8 cellular contexts compared by ENCODE assay signal in the genomic region with DNA sequence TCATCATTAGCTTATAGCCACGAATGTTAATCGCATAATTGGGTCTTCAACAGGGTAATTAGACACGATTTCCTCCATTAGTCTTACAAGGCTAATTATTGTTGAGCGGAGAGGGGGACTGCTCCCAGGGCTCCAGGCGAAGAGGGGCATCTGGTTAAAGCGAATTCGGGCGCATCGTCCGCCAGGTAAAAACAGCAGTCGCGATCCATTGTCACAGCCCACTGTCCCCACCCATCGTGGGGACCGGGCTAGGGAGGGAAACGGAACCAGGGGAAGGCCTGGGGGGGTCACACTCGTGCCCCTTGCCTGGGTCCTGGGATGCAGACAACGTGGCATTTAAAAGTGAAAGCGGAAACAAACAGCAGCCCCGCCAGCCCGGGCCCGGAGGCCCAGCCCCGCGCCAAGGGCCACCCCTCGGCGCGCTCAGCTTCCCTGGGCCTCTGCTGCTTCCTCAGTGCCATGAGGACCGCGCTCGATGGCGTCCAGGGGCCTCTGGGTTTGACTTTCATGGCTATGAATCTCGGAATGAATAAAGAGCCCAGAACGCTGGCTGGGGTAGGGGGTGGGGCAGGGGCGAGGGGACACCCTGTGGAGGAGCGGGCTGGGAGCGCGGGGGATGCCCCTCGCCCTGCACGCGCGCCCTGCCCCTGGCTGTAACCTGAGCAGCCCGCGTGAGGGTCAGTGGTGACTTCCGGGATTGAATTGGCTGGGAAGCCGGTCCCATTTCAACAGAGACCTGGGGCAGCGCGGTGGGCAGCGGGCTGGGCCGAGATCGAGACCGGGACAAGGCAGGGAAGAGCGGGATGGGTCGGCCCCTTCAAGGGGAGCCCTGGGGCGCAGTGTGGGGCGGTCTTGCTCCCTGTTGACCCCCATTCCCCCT.
DNase-seq lines count a peak whose midpoint lies in the region; ATAC-seq and TF ChIP-seq lines count a peak whose summit lies in the region.

No MANE protein-coding gene starts in this region.

- POLR2A ChIA-PET in T-cell (lab: Charles Lee) = interaction anchor here in 1 of 2 donors (0.8 kb wide), 1 partner anchor 1536 kb away, joined by 4 read pairs; no protein-coding TSS in a partner anchor

- peak overlapping the region; percentile 67 to 88 for H3K4me3 ChIP-seq in ascending aorta
- H3K4me3 ChIP-seq in aorta (ENCODE audit: low read length in 2 of 2) = peak overlapping the region; percentile 90 to 93

- DNase-seq in 8988T = peak; percentile 44
- DNase-seq in T-cell = peak; percentile 11 to 64 (median 49)
- DNase-seq in ascending aorta (ENCODE audit: low spot score in 2 of 2) = peak; percentile 10 to 79
- DNase-seq in hepatic stellate cell (ENCODE audit: low spot score) = peak; percentile 79
- peak; percentile 80 for DNase-seq in retina
- DNase-seq in aorta = peak; percentile 84 to 88

- ATAC-seq in GM18502 (IDR thresholded peaks at IDR 0.05; ENCODE audit: poor library complexity, unreplicated experiment) = peak; percentile 61
- ATAC-seq in HG03571 (IDR thresholded peaks at IDR 0.05; ENCODE audit: unreplicated experiment) = peak; percentile 62
- ATAC-seq in T-cell (replicated peaks in 1 of 4) = peak; percentile 76 to 83 (median 78)
- peak; percentile 89 for ATAC-seq in aorta (ENCODE audit: low FRiP score)

- no peaks in the 10 kb centered on the region for H3K27me3 Mint-ChIP-seq in T-cell

- H3K36me3 ChIP-seq in ascending aorta = no peaks in the 10 kb centered on the region
- no peaks in the 10 kb centered on the region for H3K36me3 ChIP-seq in aorta (ENCODE audit: control insufficient read depth in 1 of 2, insufficient read depth in 2 of 2, low read length in 1 of 2)

- intact Hi-C loops in ascending aorta (cut with DNase I) = no loop called here
- intact Hi-C loops in aorta (cut with DNase I) = loop anchor here in 1 of 2 donors (2.0 kb wide), 1 partner anchor 101 kb away; a partner anchor contains a TSS

- CTCF ChIA-PET in T-cell (lab: Charles Lee) = interaction anchor here in 1 of 2 donors (0.7 to 1.6 kb wide), 2 partner anchors 11 to 90 kb away, joined by 3 to 7 read pairs; no protein-coding TSS in a partner anchor

- peaks cover 6% of the 10 kb centered on the region for H3K36me3 Mint-ChIP-seq in T-cell

- peak overlapping the region; percentile 46 to 70 for H3K27ac ChIP-seq in ascending aorta
- H3K27ac ChIP-seq in aorta (ENCODE audit: low read depth in 1 of 2, low read length in 2 of 2) = peak overlapping the region in 1 of 2 donors; percentile 35

- H3K27me3 ChIP-seq in ascending aorta (no peaks in the 10 kb centered on the region), aorta (ENCODE audit: control insufficient read depth in 1 of 2, insufficient read depth in 2 of 2, low read length in 1 of 2) (no peaks in the 10 kb centered on the region)

- no peak for TF ChIP-seq CTCF in ascending aorta (IDR thresholded peaks at IDR 0.05)

- H3K4me3 Mint-ChIP-seq in T-cell = peak overlapping the region; percentile 96 to 99 (median 96)

- peaks cover 0 to 4% (median 3%) of the 10 kb centered on the region in 3 donors for H3K9me3 Mint-ChIP-seq in T-cell

- WGBS in aorta, 2 donors = 5 to 7% methylated on average over 47 to 54 of the region's 54 CpGs

- peak overlapping the region; percentile 96 to 98 for H3K27ac Mint-ChIP-seq in T-cell

- H3K9me3 ChIP-seq in ascending aorta = no peaks in the 10 kb centered on the region
- no peaks in the 10 kb centered on the region for H3K9me3 ChIP-seq in aorta (ENCODE audit: control insufficient read depth, low read length)

- H3K4me1 Mint-ChIP-seq in T-cell = peaks cover 25 to 32% (median 25%) of the 10 kb centered on the region in 3 donors

- H3K4me1 ChIP-seq in ascending aorta (peaks cover 0 to 8% of the 10 kb centered on the region in 2 donors), aorta (ENCODE audit: control insufficient read depth in 1 of 2, insufficient read depth in 2 of 2, low read length in 2 of 2) (no peaks in the 10 kb centered on the region)
